In genomic region chr10:121910673-121911420, GRCh38 we compare ENCODE assay signal across 12 cellular contexts. TPM values are rescaled to one million over a fixed set of nuclear protein-coding genes. Genes with fewer than 3 reads are reported as not detected.
DNase-seq lines count a peak whose midpoint lies in the region; ATAC-seq and TF ChIP-seq lines count a peak whose summit lies in the region.
"Had no signal": no experiment of that assay in that cellular context is flagged by ENCODE, and none has a peak within 500 bp of the region (broad histone marks: within the 10 kb centered on the region; RNA-seq: fewer than 3 reads in every experiment).

No MANE protein-coding gene starts in this region.

- no peaks in the 10 kb centered on the region for H4K20me1 ChIP-seq in KMS-11 (ENCODE audit: insufficient read depth)

- H3K79me2 ChIP-seq in ACC112 (ENCODE audit: control insufficient read depth, insufficient read depth, low read length, unreplicated experiment) (peaks cover 6% of the 10 kb centered on the region), KMS-11 (ENCODE audit: insufficient read depth, low read depth) (no peaks in the 10 kb centered on the region)

- H3K4me3 ChIP-seq in ACC112 (ENCODE audit: low read depth, low read length) (no peak overlapping the region), KMS-11 (IDR thresholded peaks at IDR 0.05; ENCODE audit: insufficient read depth, low read depth, low read length) (no peak overlapping the region), fibroblast of villous mesenchyme (ENCODE audit: low read depth, low read length) (no peak overlapping the region)
- H3K4me3 ChIP-seq: ascending aorta had no signal

- no peak overlapping the region for H3K9ac ChIP-seq in KMS-11

- no peak overlapping the region for H3K4me2 ChIP-seq in KMS-11

- peak overlapping the region; percentile 33 for H3K27ac ChIP-seq in ACC112 (ENCODE audit: low read depth, low read length)
- H3K27ac ChIP-seq in KMS-11 = peak overlapping the region; percentile 14; the same call in 1 of the 2 replicates
- H3K27ac ChIP-seq: ascending aorta had no signal

- no peak for TF ChIP-seq CTCF in KMS-11 (conservative IDR thresholded peaks at IDR 0.05; ENCODE audit: low read depth, low read length)
- TF ChIP-seq CTCF in fibroblast of villous mesenchyme (IDR thresholded peaks at IDR 0.05; ENCODE audit: insufficient read depth, low read depth, low read length) = no peak

- peaks cover 9% of the 10 kb centered on the region for H3K4me1 ChIP-seq in ACC112 (ENCODE audit: control insufficient read depth, insufficient read depth, low read length, unreplicated experiment)
- H3K4me1 ChIP-seq in KMS-11 (ENCODE audit: low read depth, poor library complexity, severe bottlenecking) = peaks cover 41% of the 10 kb centered on the region
- H3K4me1 ChIP-seq: ascending aorta had no signal

- H3K36me3 ChIP-seq in ACC112 (ENCODE audit: insufficient read depth, low read length) (0 out of 2 replicates have a peak, but pooled peaks cover 4% of the 10 kb centered on the region), KMS-11 (ENCODE audit: insufficient read depth) (no peaks in the 10 kb centered on the region)

- H2AFZ ChIP-seq in ACC112 (ENCODE audit: low read length, unreplicated experiment) = no peak overlapping the region
- no peak overlapping the region for H2AFZ ChIP-seq in KMS-11 (ENCODE audit: low read depth)

- H3K27me3 ChIP-seq in ACC112 (ENCODE audit: insufficient read depth, low read length) = no peaks in the 10 kb centered on the region
- H3K27me3 ChIP-seq in KMS-11 (ENCODE audit: insufficient read depth, low read depth) = no peaks in the 10 kb centered on the region
- H3K27me3 ChIP-seq: ascending aorta had no signal

- peak; percentile 55 for ATAC-seq in GM18502 (IDR thresholded peaks at IDR 0.05; ENCODE audit: poor library complexity, unreplicated experiment)
- ATAC-seq: left colon, T-cell had no signal

- peak; percentile 79 for DNase-seq in fibroblast of villous mesenchyme (ENCODE audit: low read depth)
- no peak for DNase-seq in CD1c-positive myeloid dendritic cell (ENCODE audit: extremely low spot score)
- no peak for DNase-seq in NCI-H2029 treated with DMSO at 0.1 percent for 48 hours (lab: John Stamatoyannopoulos, UW)
- DNase-seq in NCI-H1694 (lab: John Stamatoyannopoulos, UW) = no peak
- DNase-seq in DMS 273 (lab: John Stamatoyannopoulos, UW; ENCODE audit: unreplicated experiment) = no peak
- DNase-seq: left colon; stimulated activated CD4-positive, alpha-beta T cell treated with anti-CD3 and anti-CD28 coated beads, Interleukin-4, amount 100 ng/mL, for 1 hour; T-cell had no signal

RNA-seq across cellular contexts. Expression of gene ATE1, which starts 17.0 kb away (rescaled TPM):
- 18.4 and 33.2 TPM in 2 replicates for total RNA-seq in fibroblast of villous mesenchyme
